ENCODE assay signal across 39 cellular contexts in the genomic region with DNA sequence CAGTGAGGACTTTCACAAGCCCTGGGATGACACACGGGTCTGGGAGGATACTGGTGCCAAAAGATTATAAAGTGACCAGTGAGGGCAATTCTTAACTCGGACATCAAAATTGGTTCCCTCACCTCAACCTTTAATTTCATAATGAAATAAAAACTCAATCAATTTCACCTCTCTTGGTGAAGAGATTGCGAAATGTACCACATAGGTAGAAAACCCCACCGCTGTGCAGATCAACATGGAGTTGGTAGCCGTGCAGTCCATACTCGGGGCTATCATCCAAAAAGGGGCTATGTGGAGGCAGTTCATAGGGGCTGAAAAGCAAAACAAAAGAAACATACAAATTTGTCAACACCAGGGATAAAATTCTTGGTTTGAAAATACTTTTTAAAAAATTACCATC. TPM values are rescaled to one million over a fixed set of nuclear protein-coding genes. Genes with fewer than 3 reads are reported as not detected.
"Had no signal": no experiment of that assay in that cellular context is flagged by ENCODE, and none has a peak within 500 bp of the region (broad histone marks: within the 10 kb centered on the region; RNA-seq: fewer than 3 reads in every experiment).

No MANE protein-coding gene starts in this region.

- DNase-seq: activated B cell treated with CpG ODN at 0.5 μM for 24 hours; activated CD4-positive, alpha-beta memory T cell treated with anti-CD3 and anti-CD28 coated beads for 36 hours; activated CD4-positive, alpha-beta T cell treated with anti-CD3 and anti-CD28 coated beads for 4 hours; activated CD4-positive, alpha-beta T cell treated with anti-CD3 and anti-CD28 coated beads, Interleukin-2, amount 10 ng/mL, durations not matched to agents 24 days and 14 days; activated CD4-positive, alpha-beta T cell treated with anti-CD3 and anti-CD28 coated beads, Interleukin-2, amount 50 U/mL, for 1 hour; activated CD4-positive, alpha-beta T cell treated with anti-CD3 and anti-CD28 coated beads, Interleukin-2, amount 50 U/mL, for 4 hours; activated CD4-positive, CD25-positive, alpha-beta regulatory T cell treated with anti-CD3 and anti-CD28 coated beads, Interleukin-2, amount 50 U/mL, for 72 hours; activated CD8-positive, alpha-beta memory T cell treated with anti-CD3 and anti-CD28 coated beads, Interleukin-2, amount 50 U/mL, for 4 hours; activated CD8-positive, alpha-beta T cell treated with anti-CD3 and anti-CD28 coated beads for 36 hours; activated effector memory CD4-positive, alpha-beta T cell treated with anti-CD3 and anti-CD28 coated beads, Interleukin-2, amount 50 U/mL, for 16 hours; activated gamma-delta T cell treated with Interleukin-2 at 50 U/mL for 16 hours; activated naive CD4-positive, alpha-beta T cell; activated naive CD4-positive, alpha-beta T cell treated with anti-CD3 and anti-CD28 coated beads for 36 hours; activated naive CD4-positive, alpha-beta T cell treated with anti-CD3 and anti-CD28 coated beads, Interleukin-2, amount 50 U/mL, for 16 hours; activated naive CD8-positive, alpha-beta T cell treated with anti-CD3 and anti-CD28 coated beads for 36 hours; activated T-cell treated with anti-CD3 and anti-CD28 coated beads for 4 hours; activated T-cell treated with anti-CD3 and anti-CD28 coated beads, Interleukin-2, amount 50 U/mL, for 1 hour; activated T-cell treated with anti-CD3 and anti-CD28 coated beads, Interleukin-2, amount 50 U/mL, for 4 hours; activated T-cell treated with anti-CD3 and anti-CD28 coated beads, Interleukin-2, amount 50 U/mL, for 72 hours; adrenal gland; amniotic stem cell; aorta; body of pancreas; brain microvascular endothelial cell; caudate nucleus; cerebellar nuclear complex; T-helper 2 cell; T-helper 9 cell had no signal

- H3K27me3 ChIP-seq: adrenal gland, body of pancreas, brain microvascular endothelial cell, cardiac muscle cell had no signal

- H3K9me3 ChIP-seq: adrenal gland, body of pancreas had no signal

- H3K4me3 Mint-ChIP-seq: activated B cell treated with CpG ODN at 0.5 μM for 24 hours; activated CD4-positive, alpha-beta memory T cell treated with anti-CD3 and anti-CD28 coated beads for 36 hours; activated CD4-positive, alpha-beta T cell treated with anti-CD3 and anti-CD28 coated beads, Interleukin-2, amount 10 ng/mL, durations not matched to agents 24 days and 14 days; activated CD8-positive, alpha-beta T cell treated with anti-CD3 and anti-CD28 coated beads for 36 hours; activated naive CD4-positive, alpha-beta T cell treated with anti-CD3 and anti-CD28 coated beads for 36 hours; activated naive CD8-positive, alpha-beta T cell treated with anti-CD3 and anti-CD28 coated beads for 36 hours; activated T-cell treated with anti-CD3 and anti-CD28 coated beads, Interleukin-2, amount 50 U/mL, for 4 hours; activated T-cell treated with anti-CD3 and anti-CD28 coated beads, Interleukin-2, amount 50 U/mL, for 72 hours; activated T-helper 1 cell treated with anti-CD3 and anti-CD28 coated beads, Interleukin-12 subunit alpha, Interleukin-12 subunit beta, Interleukin-2, Interleukin-4 antibody, amounts not matched to agents 30 ng/mL and 10 ng/mL and 1 ng/mL, durations not matched to agents 14 hours and 24 hours and 36 hours; activated T-helper 17 cell treated with anti-CD3 and anti-CD28 coated beads, Interleukin-2, amount 50 U/mL, for 72 hours; central memory CD8-positive, alpha-beta T cell; T-helper 1 cell treated with Interleukin-12 subunit alpha and Interleukin-12 subunit beta and Interleukin-4 antibody, amounts not matched to agents 30 μg/mL and 1 μg/mL, for 36 hours; T-helper 2 cell treated with Interferon-gamma antibody and Interleukin-4, amounts not matched to agents 5 μg/mL and 100 μg/mL, for 36 hours had no signal

- H3K4me1 Mint-ChIP-seq: activated B cell treated with CpG ODN at 0.5 μM for 24 hours; activated T-helper 17 cell treated with anti-CD3 and anti-CD28 coated beads, Interleukin-2, amount 50 U/mL, for 72 hours; central memory CD8-positive, alpha-beta T cell had no signal

- H3K27ac ChIP-seq: adrenal gland, body of pancreas, brain microvascular endothelial cell, cardiac muscle cell, VCaP had no signal

- H3K36me3 ChIP-seq: adrenal gland, brain microvascular endothelial cell, cardiac muscle cell had no signal

- FAIRE-seq: astrocyte, bronchial epithelial cell, TTC549 had no signal

- H3K27ac Mint-ChIP-seq: activated B cell treated with CpG ODN at 0.5 μM for 24 hours; activated CD4-positive, alpha-beta memory T cell treated with anti-CD3 and anti-CD28 coated beads for 36 hours; activated CD4-positive, alpha-beta T cell treated with anti-CD3 and anti-CD28 coated beads, Interleukin-2, amount 10 ng/mL, durations not matched to agents 24 days and 14 days; activated CD8-positive, alpha-beta T cell treated with anti-CD3 and anti-CD28 coated beads for 36 hours; activated naive CD4-positive, alpha-beta T cell treated with anti-CD3 and anti-CD28 coated beads for 36 hours; activated naive CD4-positive, alpha-beta T cell treated with anti-CD3 and anti-CD28 coated beads, Interleukin-2, amount 50 U/mL, for 72 hours; activated naive CD8-positive, alpha-beta T cell treated with anti-CD3 and anti-CD28 coated beads for 36 hours; activated T-cell treated with anti-CD3 and anti-CD28 coated beads, Interleukin-2, amount 50 U/mL, for 72 hours; activated T-helper 1 cell treated with anti-CD3 and anti-CD28 coated beads, Interleukin-12 subunit alpha, Interleukin-12 subunit beta, Interleukin-2, Interleukin-4 antibody, amounts not matched to agents 30 ng/mL and 10 ng/mL and 1 ng/mL, durations not matched to agents 14 hours and 24 hours and 36 hours; activated T-helper 17 cell treated with anti-CD3 and anti-CD28 coated beads, Interleukin-2, amount 50 U/mL, for 72 hours; T-helper 1 cell treated with Interleukin-12 subunit alpha and Interleukin-12 subunit beta and Interleukin-4 antibody, amounts not matched to agents 30 μg/mL and 1 μg/mL, for 36 hours; T-helper 2 cell treated with Interferon-gamma antibody and Interleukin-4, amounts not matched to agents 5 μg/mL and 100 μg/mL, for 36 hours had no signal

- H3K4me1 ChIP-seq: adrenal gland, body of pancreas had no signal

- H3K27me3 Mint-ChIP-seq: activated CD4-positive, alpha-beta memory T cell treated with anti-CD3 and anti-CD28 coated beads for 36 hours; activated CD8-positive, alpha-beta T cell treated with anti-CD3 and anti-CD28 coated beads for 36 hours; central memory CD8-positive, alpha-beta T cell had no signal

- ATAC-seq: activated CD8-positive, alpha-beta T cell treated with anti-CD3 and anti-CD28 coated beads for 36 hours; activated naive CD4-positive, alpha-beta T cell treated with anti-CD3 and anti-CD28 coated beads, Interleukin-2, amount 50 U/mL, for 72 hours; activated T-cell treated with anti-CD3 and anti-CD28 coated beads, Interleukin-2, amount 50 U/mL, for 4 hours; activated T-cell treated with anti-CD3 and anti-CD28 coated beads, Interleukin-2, amount 50 U/mL, for 72 hours; activated T-helper 17 cell treated with anti-CD3 and anti-CD28 coated beads, Interleukin-2, amount 50 U/mL, for 72 hours; body of pancreas had no signal

- H3K9me3 Mint-ChIP-seq: activated B cell treated with CpG ODN at 0.5 μM for 24 hours; activated CD4-positive, alpha-beta memory T cell treated with anti-CD3 and anti-CD28 coated beads for 36 hours; activated CD4-positive, alpha-beta T cell treated with anti-CD3 and anti-CD28 coated beads, Interleukin-2, amount 10 ng/mL, durations not matched to agents 24 days and 14 days; activated CD8-positive, alpha-beta T cell treated with anti-CD3 and anti-CD28 coated beads for 36 hours; activated naive CD4-positive, alpha-beta T cell treated with anti-CD3 and anti-CD28 coated beads for 36 hours; activated naive CD4-positive, alpha-beta T cell treated with anti-CD3 and anti-CD28 coated beads, Interleukin-2, amount 50 U/mL, for 72 hours; activated naive CD8-positive, alpha-beta T cell treated with anti-CD3 and anti-CD28 coated beads for 36 hours; activated T-cell treated with anti-CD3 and anti-CD28 coated beads, Interleukin-2, amount 50 U/mL, for 4 hours; activated T-cell treated with anti-CD3 and anti-CD28 coated beads, Interleukin-2, amount 50 U/mL, for 72 hours; activated T-helper 1 cell treated with anti-CD3 and anti-CD28 coated beads, Interleukin-12 subunit alpha, Interleukin-12 subunit beta, Interleukin-2, Interleukin-4 antibody, amounts not matched to agents 30 ng/mL and 10 ng/mL and 1 ng/mL, durations not matched to agents 14 hours and 24 hours and 36 hours; activated T-helper 17 cell treated with anti-CD3 and anti-CD28 coated beads, Interleukin-2, amount 50 U/mL, for 72 hours; central memory CD8-positive, alpha-beta T cell; T-helper 1 cell treated with Interleukin-12 subunit alpha and Interleukin-12 subunit beta and Interleukin-4 antibody, amounts not matched to agents 30 μg/mL and 1 μg/mL, for 36 hours; T-helper 2 cell treated with Interferon-gamma antibody and Interleukin-4, amounts not matched to agents 5 μg/mL and 100 μg/mL, for 36 hours had no signal

- H3K36me3 Mint-ChIP-seq: activated CD4-positive, alpha-beta memory T cell treated with anti-CD3 and anti-CD28 coated beads for 36 hours; activated naive CD4-positive, alpha-beta T cell treated with anti-CD3 and anti-CD28 coated beads, Interleukin-2, amount 50 U/mL, for 72 hours; activated naive CD8-positive, alpha-beta T cell treated with anti-CD3 and anti-CD28 coated beads for 36 hours had no signal

- H3K4me3 ChIP-seq: adrenal gland, body of pancreas, cardiac muscle cell had no signal

RNA-seq across cellular contexts. Expression of a gene that starts 24.4 kb away (rescaled TPM):
- total RNA-seq: bronchial epithelial cell had no signal
